ENCODE assay signal across 13 cellular contexts in genomic region chr12:16880864-16881285, GRCh38.
DNase-seq lines count a peak whose midpoint lies in the region; ATAC-seq, FAIRE-seq and TF ChIP-seq lines count a peak whose summit lies in the region.
"Had no signal": no experiment of that assay in that cellular context is flagged by ENCODE, and none has a peak within 500 bp of the region (broad histone marks: within the 10 kb centered on the region; RNA-seq: fewer than 3 reads in every experiment).

No MANE protein-coding gene starts in this region.

- H3K27me3 ChIP-seq in HepG2 (ENCODE audit: control insufficient read depth in 1 of 2, insufficient read depth in 2 of 2, low read length in 2 of 2) (no peaks in the 10 kb centered on the region; a peak in 1 of 5 replicates), right lobe of liver (no peaks in the 10 kb centered on the region), PC-9 (ENCODE audit: insufficient read depth, low read depth) (no peaks in the 10 kb centered on the region)
- H3K27me3 ChIP-seq: heart left ventricle had no signal

- no peak for TF ChIP-seq EP300 in HepG2 (IDR thresholded peaks at IDR 0.05; ENCODE audit: low read depth in 2 of 2, low read length in 2 of 2)
- TF ChIP-seq EP300 in HepG2 (CRISPR knock-in tag; IDR thresholded peaks at IDR 0.05; ENCODE audit: borderline replicate concordance), result no peak

- intact Hi-C loops in HepG2 (cut with micrococcal nuclease; ENCODE audit: unreplicated experiment) (no loop called here), right lobe of liver (cut with DNase I) (no loop called here), PC-9 (cut with micrococcal nuclease; ENCODE audit: unreplicated experiment) (no loop called here)

- no peaks in the 10 kb centered on the region for H3K4me1 ChIP-seq in HepG2 (ENCODE audit: insufficient read depth, low read length)
- H3K4me1 ChIP-seq in right lobe of liver, result no peaks in the 10 kb centered on the region
- H3K4me1 ChIP-seq in PC-9 (replicated peaks; ENCODE audit: insufficient read depth), result no peaks in the 10 kb centered on the region
- H3K4me1 ChIP-seq: heart left ventricle had no signal

- 22% methylated on average over 10 of the region's 10 CpGs for WGBS in HepG2 (ENCODE audit: low lambda C conversion rate)
- 16% methylated on average over 10 of the region's 10 CpGs for WGBS in right lobe of liver (ENCODE audit: insufficient coverage, low coverage, low lambda C conversion rate, missing lambda C conversion rate)

- TF ChIP-seq POLR2A in HepG2 (IDR thresholded peaks at IDR 0.05; ENCODE audit: insufficient read depth in 1 of 2, low read depth in 2 of 2, low read length in 2 of 2) (no peak), right lobe of liver (IDR thresholded peaks at IDR 0.05) (no peak)

- no peak overlapping the region for H2AFZ ChIP-seq in HepG2 (ENCODE audit: low read length)
- H2AFZ ChIP-seq in PC-9, result peak overlapping the region; percentile 33; the same call in 1 of the 2 replicates

- TF ChIP-seq CTCF in HepG2 (CRISPR knock-in tag; IDR thresholded peaks at IDR 0.05) (no peak), right lobe of liver (IDR thresholded peaks at IDR 0.05) (no peak), PC-9 (conservative IDR thresholded peaks at IDR 0.05) (no peak)

- H3K4me2 ChIP-seq in HepG2 (ENCODE audit: low read depth, low read length) (no peak overlapping the region), PC-9 (no peak overlapping the region)

- peak; percentile 35; the same call in 1 of the 3 replicates for ATAC-seq in HepG2
- ATAC-seq in right lobe of liver, result no peak
- ATAC-seq in GM18858 (IDR thresholded peaks at IDR 0.05; ENCODE audit: unreplicated experiment), result no peak
- ATAC-seq: heart left ventricle had no signal

- POLR2A ChIA-PET in HepG2 (lab: Yijun Ruan, JAX) (no interaction called here), PC-9 (lab: Charles Lee; ENCODE audit: unreplicated experiment) (no interaction called here)

- H3K9me2 ChIP-seq in PC-9 (ENCODE audit: insufficient read depth), result no peaks in the 10 kb centered on the region

- in situ Hi-C loops in HepG2 (cut with HindIII; ENCODE audit: extremely low pct_ligation_motif_present, low pct_unique_long_range_greater_than_20kb), result no loop called here

- no peaks in the 10 kb centered on the region for H3K9me3 ChIP-seq in HepG2 (ENCODE audit: low read length)
- no peaks in the 10 kb centered on the region for H3K9me3 ChIP-seq in right lobe of liver
- no peaks in the 10 kb centered on the region; the same call in 1 of the 2 replicates for H3K9me3 ChIP-seq in PC-9 (ENCODE audit: insufficient read depth, low read depth)
- H3K9me3 ChIP-seq: heart left ventricle had no signal

- H4K20me1 ChIP-seq in HepG2 (ENCODE audit: insufficient read depth, low read length) (no peaks in the 10 kb centered on the region), PC-9 (ENCODE audit: insufficient read depth) (no peaks in the 10 kb centered on the region)

- no TSS peak for BruUV-seq in HepG2 (replicated peaks; lab: Mats Ljungman, UMichigan)
- BruUV-seq in PC-9 (replicated peaks; lab: Mats Ljungman, UMichigan), result no TSS peak

- H3K9ac ChIP-seq in HepG2 (ENCODE audit: insufficient read depth, low read depth, low read length), result no peak overlapping the region

- H3K4me3 ChIP-seq in HepG2 (replicated peaks in 1 of 3; ENCODE audit: insufficient read depth in 1 of 3, low read depth in 2 of 3, low read length in 3 of 3), result no peak overlapping the region
- no peak overlapping the region for H3K4me3 ChIP-seq in right lobe of liver
- H3K4me3 ChIP-seq in PC-9, result no peak overlapping the region
- H3K4me3 ChIP-seq: heart left ventricle had no signal

- CTCF ChIA-PET in HepG2 (lab: Yijun Ruan, JAX; ENCODE audit: low intra/inter-chr PET ratio, low total read pairs) (no interaction called here), PC-9 (lab: Charles Lee) (no interaction called here)

- DNase-seq in HepG2 (ENCODE audit: low spot score), result no peak
- DNase-seq in right lobe of liver, result no peak
- DNase-seq in PC-9, result no peak
- peak; percentile 73 for DNase-seq in left kidney (ENCODE audit: low read depth, low spot score)
- DNase-seq in AG08395 (ENCODE audit: low spot score), result no peak
- DNase-seq in HTR-8/SVneo (ENCODE audit: insufficient read length, low spot score), result no peak
- DNase-seq in GDM1 (lab: John Stamatoyannopoulos, UW), result no peak
- DNase-seq: ACHN; activated naive CD4-positive, alpha-beta T cell treated with anti-CD3 and anti-CD28 coated beads, Interleukin-2, amount 50 U/mL, for 16 hours; GF-D8; HCEC 1CT; heart left ventricle had no signal

- H3K36me3 ChIP-seq in HepG2 (replicated peaks in 1 of 2; ENCODE audit: control insufficient read depth in 1 of 2, insufficient read depth in 2 of 2, low read length in 2 of 2), result no peaks in the 10 kb centered on the region
- H3K36me3 ChIP-seq in right lobe of liver, result no peaks in the 10 kb centered on the region
- H3K36me3 ChIP-seq in PC-9 (ENCODE audit: low read depth), result no peaks in the 10 kb centered on the region
- H3K36me3 ChIP-seq: heart left ventricle had no signal

- H3K79me2 ChIP-seq in HepG2 (ENCODE audit: insufficient read depth, low read length), result no peaks in the 10 kb centered on the region
- H3K79me2 ChIP-seq in PC-9 (ENCODE audit: low read depth), result no peaks in the 10 kb centered on the region

- TF ChIP-seq RAD21 in HepG2 (CRISPR knock-in tag; IDR thresholded peaks at IDR 0.05), result no peak

- FAIRE-seq in HepG2 (lab: Jason Lieb, UNC) (no peak), HTR-8/SVneo (lab: Jason Lieb, UNC) (no peak)

- H3F3A ChIP-seq in PC-9 (ENCODE audit: insufficient read depth, low read depth), result no peaks in the 10 kb centered on the region

- H3K27ac ChIP-seq in HepG2 (ENCODE audit: extremely low read length, insufficient read depth, low read length) (no peak overlapping the region), right lobe of liver (no peak overlapping the region), PC-9 (no peak overlapping the region)
- H3K27ac ChIP-seq: heart left ventricle had no signal

TF ChIP-seq in HepG2, 621 proteins besides CTCF, POLR2A, EP300 and RAD21 (continues in another document):
- no peak for TF ChIP-seq NFKB2 (CRISPR knock-in tag; IDR thresholded peaks at IDR 0.05; ENCODE audit: borderline replicate concordance)
- TF ChIP-seq ZNF484 (CRISPR knock-in tag; IDR thresholded peaks at IDR 0.05; ENCODE audit: borderline replicate concordance, low read depth), result no peak
- TF ChIP-seq, protein P1, sequence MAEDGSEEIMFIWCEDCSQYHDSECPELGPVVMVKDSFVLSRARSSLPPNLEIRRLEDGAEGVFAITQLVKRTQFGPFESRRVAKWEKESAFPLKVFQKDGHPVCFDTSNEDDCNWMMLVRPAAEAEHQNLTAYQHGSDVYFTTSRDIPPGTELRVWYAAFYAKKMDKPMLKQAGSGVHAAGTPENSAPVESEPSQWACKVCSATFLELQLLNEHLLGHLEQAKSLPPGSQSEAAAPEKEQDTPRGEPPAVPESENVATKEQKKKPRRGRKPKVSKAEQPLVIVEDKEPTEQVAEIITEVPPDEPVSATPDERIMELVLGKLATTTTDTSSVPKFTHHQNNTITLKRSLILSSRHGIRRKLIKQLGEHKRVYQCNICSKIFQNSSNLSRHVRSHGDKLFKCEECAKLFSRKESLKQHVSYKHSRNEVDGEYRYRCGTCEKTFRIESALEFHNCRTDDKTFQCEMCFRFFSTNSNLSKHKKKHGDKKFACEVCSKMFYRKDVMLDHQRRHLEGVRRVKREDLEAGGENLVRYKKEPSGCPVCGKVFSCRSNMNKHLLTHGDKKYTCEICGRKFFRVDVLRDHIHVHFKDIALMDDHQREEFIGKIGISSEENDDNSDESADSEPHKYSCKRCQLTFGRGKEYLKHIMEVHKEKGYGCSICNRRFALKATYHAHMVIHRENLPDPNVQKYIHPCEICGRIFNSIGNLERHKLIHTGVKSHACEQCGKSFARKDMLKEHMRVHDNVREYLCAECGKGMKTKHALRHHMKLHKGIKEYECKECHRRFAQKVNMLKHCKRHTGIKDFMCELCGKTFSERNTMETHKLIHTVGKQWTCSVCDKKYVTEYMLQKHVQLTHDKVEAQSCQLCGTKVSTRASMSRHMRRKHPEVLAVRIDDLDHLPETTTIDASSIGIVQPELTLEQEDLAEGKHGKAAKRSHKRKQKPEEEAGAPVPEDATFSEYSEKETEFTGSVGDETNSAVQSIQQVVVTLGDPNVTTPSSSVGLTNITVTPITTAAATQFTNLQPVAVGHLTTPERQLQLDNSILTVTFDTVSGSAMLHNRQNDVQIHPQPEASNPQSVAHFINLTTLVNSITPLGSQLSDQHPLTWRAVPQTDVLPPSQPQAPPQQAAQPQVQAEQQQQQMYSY (CRISPR knock-in tag; IDR thresholded peaks at IDR 0.05), result no peak
- no peak for TF ChIP-seq ZNF276 (CRISPR knock-in tag; IDR thresholded peaks at IDR 0.05; ENCODE audit: low read depth)
- TF ChIP-seq MZF1 (CRISPR knock-in tag; IDR thresholded peaks at IDR 0.05; ENCODE audit: borderline replicate concordance), result no peak
- no peak for TF ChIP-seq SOX6 (IDR thresholded peaks at IDR 0.05)
- no peak for TF ChIP-seq SOX6 (CRISPR knock-in tag; IDR thresholded peaks at IDR 0.05)
- TF ChIP-seq SAP130 (CRISPR knock-in tag; IDR thresholded peaks at IDR 0.05; ENCODE audit: low read depth), result no peak
- TF ChIP-seq, protein P2, sequence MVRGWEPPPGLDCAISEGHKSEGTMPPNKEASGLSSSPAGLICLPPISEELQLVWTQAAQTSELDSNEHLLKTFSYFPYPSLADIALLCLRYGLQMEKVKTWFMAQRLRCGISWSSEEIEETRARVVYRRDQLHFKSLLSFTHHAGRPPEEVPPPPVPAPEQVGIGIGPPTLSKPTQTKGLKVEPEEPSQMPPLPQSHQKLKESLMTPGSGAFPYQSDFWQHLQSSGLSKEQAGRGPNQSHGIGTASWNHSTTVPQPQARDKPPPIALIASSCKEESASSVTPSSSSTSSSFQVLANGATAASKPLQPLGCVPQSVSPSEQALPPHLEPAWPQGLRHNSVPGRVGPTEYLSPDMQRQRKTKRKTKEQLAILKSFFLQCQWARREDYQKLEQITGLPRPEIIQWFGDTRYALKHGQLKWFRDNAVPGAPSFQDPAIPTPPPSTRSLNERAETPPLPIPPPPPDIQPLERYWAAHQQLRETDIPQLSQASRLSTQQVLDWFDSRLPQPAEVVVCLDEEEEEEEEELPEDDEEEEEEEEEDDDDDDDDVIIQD (CRISPR knock-in tag; IDR thresholded peaks at IDR 0.05; ENCODE audit: low read depth), result no peak
- no peak for TF ChIP-seq ZNF230 (CRISPR knock-in tag; IDR thresholded peaks at IDR 0.05)
